Comparison of ENCODE assay signal across 26 cellular contexts in the genomic region with DNA sequence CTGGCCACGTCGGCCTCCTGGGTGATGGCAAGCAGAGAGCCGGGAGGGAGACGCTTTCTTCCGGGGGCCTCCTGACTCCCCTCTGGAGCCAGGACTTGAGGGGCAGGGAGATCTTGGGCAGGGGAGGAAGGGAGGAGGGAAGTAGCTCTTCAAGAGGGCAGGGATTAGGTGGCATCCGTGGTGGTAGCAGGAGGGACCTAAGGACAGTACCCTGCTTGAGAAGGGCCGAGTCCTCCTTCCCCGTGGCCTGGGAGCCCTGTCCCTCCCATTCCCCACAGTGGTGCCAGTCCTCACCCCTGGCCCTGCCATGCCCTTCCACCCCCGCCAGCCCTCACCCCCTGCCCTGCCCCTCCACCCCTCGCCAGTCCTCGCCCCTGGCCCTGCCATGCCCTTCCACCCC. TPM values are rescaled to one million over a fixed set of nuclear protein-coding genes. Genes with fewer than 3 reads are reported as not detected.
"Had no signal": no experiment of that assay in that cellular context is flagged by ENCODE, and none has a peak within 500 bp of the region (broad histone marks: within the 10 kb centered on the region; RNA-seq: fewer than 3 reads in every experiment).

No MANE protein-coding gene starts in this region.

- H3K27ac ChIP-seq: epithelial cell of prostate, gastroesophageal sphincter, heart left ventricle, hepatocyte, neural progenitor cell, prostate gland, right atrium auricular region, thoracic aorta, upper lobe of left lung had no signal

- H3K4me1 Mint-ChIP-seq: neural progenitor cell had no signal

- H3K4me3 Mint-ChIP-seq: effector memory CD8-positive, alpha-beta T cell; memory B cell; naive B cell; natural killer cell treated with Interleukin-12 subunit alpha and Interleukin-12 subunit beta and Interleukin-15 and Interleukin-18, amount 100 ng/mL, for 72 hours; neural progenitor cell had no signal

- H3K27me3 Mint-ChIP-seq: effector memory CD8-positive, alpha-beta T cell; memory B cell; naive B cell; natural killer cell treated with Interleukin-12 subunit alpha and Interleukin-12 subunit beta and Interleukin-15 and Interleukin-18, amount 100 ng/mL, for 72 hours had no signal

- ATAC-seq: effector memory CD8-positive, alpha-beta T cell; esophagus mucosa; gastroesophageal sphincter; heart left ventricle; left lobe of liver; natural killer cell treated with Interleukin-12 subunit alpha and Interleukin-12 subunit beta and Interleukin-15 and Interleukin-18, amount 100 ng/mL, for 72 hours; sciatic nerve had no signal

- DNase-seq: cortex of kidney; effector memory CD8-positive, alpha-beta T cell; foreskin fibroblast; heart left ventricle; kidney; naive B cell; stimulated activated CD4-positive, alpha-beta T cell treated with anti-CD3 and anti-CD28 coated beads, Interleukin-12 subunit alpha, Interleukin-12 subunit beta, amount 100 ng/mL, for 4 hours; stimulated activated CD4-positive, alpha-beta T cell treated with anti-CD3 and anti-CD28 coated beads, Interleukin-1b, Interleukin-23, amount 100 ng/mL, for 48 hours; stimulated activated CD4-positive, alpha-beta T cell treated with anti-CD3 and anti-CD28 coated beads, Interleukin-4, amount 100 ng/mL, for 1 hour; stimulated activated CD8-positive, alpha-beta memory T cell treated with anti-CD3 and anti-CD28 coated beads, Interleukin-4, amount 100 ng/mL, for 48 hours; stimulated activated naive CD4-positive, alpha-beta T cell had no signal

- H3K36me3 Mint-ChIP-seq: naive B cell; natural killer cell treated with Interleukin-12 subunit alpha and Interleukin-12 subunit beta and Interleukin-15 and Interleukin-18, amount 100 ng/mL, for 72 hours; neural progenitor cell had no signal

- H3K27ac Mint-ChIP-seq: neural progenitor cell had no signal

- H3K4me1 ChIP-seq: neural progenitor cell, prostate gland had no signal

- H3K27me3 ChIP-seq: gastroesophageal sphincter, heart left ventricle, hepatocyte, neural progenitor cell, right atrium auricular region, tibial nerve, upper lobe of left lung had no signal

- H3K9me3 Mint-ChIP-seq: effector memory CD8-positive, alpha-beta T cell; memory B cell; naive B cell; natural killer cell treated with Interleukin-12 subunit alpha and Interleukin-12 subunit beta and Interleukin-15 and Interleukin-18, amount 100 ng/mL, for 72 hours; neural progenitor cell had no signal

RNA-seq across cellular contexts. Expression of gene P2RX5, which starts 40.2 kb away (rescaled TPM):
- total RNA-seq: hepatocyte, left lobe of liver, smooth muscle cell had no signal
- polyA plus RNA-seq: hepatocyte, smooth muscle cell had no signal
